ENCODE assay signal across 8 cellular contexts in genomic region chr11:117180661-117181585, GRCh38. TPM values are rescaled to one million over a fixed set of nuclear protein-coding genes. Genes with fewer than 3 reads are reported as not detected.
DNase-seq lines count a peak whose midpoint lies in the region; ATAC-seq, FAIRE-seq and TF ChIP-seq lines count a peak whose summit lies in the region.

No MANE protein-coding gene starts in this region.

- H3K14ac ChIP-seq in IMR-90 (replicated peaks; ENCODE audit: low read depth, low read length): peak overlapping the region; percentile 85

- no peaks in the 10 kb centered on the region; the same call in 1 of the 2 replicates for H4K20me1 ChIP-seq in IMR-90 (ENCODE audit: insufficient read depth, low read length)

- no peak overlapping the region; the same call in 1 of the 2 replicates for H3K56ac ChIP-seq in IMR-90 (ENCODE audit: extremely low read depth, insufficient read depth, low read length)

- peak overlapping the region; percentile 81 for H4K91ac ChIP-seq in IMR-90 (ENCODE audit: insufficient read depth, low read depth, low read length)

- no TSS peak for BruUV-seq in IMR-90 (replicated peaks; lab: Mats Ljungman, UMichigan)

- H3K27ac ChIP-seq in IMR-90 (ENCODE audit: insufficient read depth, low read length): peak overlapping the region; percentile 28; the same call in 1 of the 2 replicates

- DNase-seq in IMR-90: peak; percentile 70
- peak; percentile 38 for DNase-seq in T-helper 22 cell (ENCODE audit: low read depth)
- peak; percentile 65 to 92 for DNase-seq in T47D (ENCODE audit: low read depth in 1 of 2, low spot score in 1 of 2)
- DNase-seq in kidney epithelial cell (ENCODE audit: low read depth): no peak
- DNase-seq in stimulated activated CD4-positive, alpha-beta T cell treated with anti-CD3 and anti-CD28 coated beads, Interleukin-12 subunit alpha, Interleukin-12 subunit beta, amount 100 ng/mL, for 4 hours: peak; percentile 38
- DNase-seq in OCI-M2 (lab: John Stamatoyannopoulos, UW; ENCODE audit: unreplicated experiment): no peak
- no peak for DNase-seq in NCI-H446 treated with DMSO at 0.1 percent for 48 hours (lab: John Stamatoyannopoulos, UW)

- 72% methylated on average over 9 of the region's 22 CpGs; no CpG with 5 or more reads in 1 of the 2 experiments for WGBS in IMR-90 (ENCODE audit: extremely low coverage in 2 of 2, insufficient read length in 1 of 2), 2 experiments

- H3K4ac ChIP-seq in IMR-90 (ENCODE audit: low read depth, low read length): peak overlapping the region; percentile 87

- no peak overlapping the region; the same call in 1 of the 2 replicates for H3K4me2 ChIP-seq in IMR-90 (ENCODE audit: low read depth, low read length)

- POLR2A ChIA-PET in IMR-90 (lab: Charles Lee; ENCODE audit: unreplicated experiment): interaction anchor here (0.6 to 1.0 kb wide), 3 partner anchors 13 to 36 kb away, joined by 3 to 5 read pairs (median 3); no protein-coding TSS in a partner anchor

- H3K36me3 ChIP-seq in IMR-90 (ENCODE audit: control insufficient read depth, insufficient read depth, low read length): peaks cover 20% of the 10 kb centered on the region
- H3K36me3 ChIP-seq in kidney epithelial cell (ENCODE audit: control insufficient read depth, insufficient read depth, low read length): no peaks in the 10 kb centered on the region

- H3K4me3 ChIP-seq in IMR-90 (ENCODE audit: insufficient read depth, low read depth, low read length) (no peak overlapping the region), kidney epithelial cell (ENCODE audit: low read depth, low read length) (no peak overlapping the region)

- peak overlapping the region; percentile 70; the same call in 2 of the 3 replicates for H2BK15ac ChIP-seq in IMR-90 (ENCODE audit: low read depth, low read length)

- H4K8ac ChIP-seq in IMR-90 (ENCODE audit: low read depth in 2 of 2, low read length in 2 of 2): peak overlapping the region; percentile 80 to 86; a peak in 3 of 4 replicates

- peak overlapping the region; percentile 76 for H2AFZ ChIP-seq in IMR-90 (replicated peaks; ENCODE audit: low read length, poor library complexity)

- peak; percentile 45 for TF ChIP-seq RAD21 in IMR-90 (IDR thresholded peaks at IDR 0.05; ENCODE audit: low read length)

- H2BK20ac ChIP-seq in IMR-90 (ENCODE audit: low read depth, low read length): peak overlapping the region; percentile 5; the same call in 1 of the 2 replicates

- H2BK120ac ChIP-seq in IMR-90 (ENCODE audit: low read depth, low read length): peak overlapping the region; percentile 53

- peak overlapping the region; percentile 1; the same call in 1 of the 2 replicates for H4K5ac ChIP-seq in IMR-90 (ENCODE audit: low read depth, low read length)

- H3K27me3 ChIP-seq in IMR-90 (ENCODE audit: control insufficient read depth, insufficient read depth, low read length): no peaks in the 10 kb centered on the region
- H3K27me3 ChIP-seq in kidney epithelial cell (ENCODE audit: control insufficient read depth, insufficient read depth, low read length): no peaks in the 10 kb centered on the region

- H3K9me1 ChIP-seq in IMR-90 (ENCODE audit: insufficient read depth, low read length): peaks cover 9% of the 10 kb centered on the region

- TF ChIP-seq CTCF in IMR-90 (conservative IDR thresholded peaks at IDR 0.05; ENCODE audit: low read depth, low read length): peak; percentile 93
- TF ChIP-seq CTCF in kidney epithelial cell (IDR thresholded peaks at IDR 0.05; ENCODE audit: insufficient read depth, low read length, poor library complexity, severe bottlenecking): peak; percentile 83

- H2AK5ac ChIP-seq in IMR-90 (ENCODE audit: low read depth, low read length): peak overlapping the region; percentile 75

- peak overlapping the region; percentile 60 for H2AK9ac ChIP-seq in IMR-90 (replicated peaks; ENCODE audit: low read depth, low read length, poor library complexity)

- peak overlapping the region; percentile 20; the same call in 1 of the 2 replicates for H3K9ac ChIP-seq in IMR-90 (ENCODE audit: low read depth, low read length)

- in situ Hi-C loops in IMR-90 (cut with MboI; ENCODE audit: low sequenced_read_pairs) (no loop called here), T47D (cut with HindIII; ENCODE audit: low pct_unique_long_range_greater_than_20kb, low sequenced_read_pairs) (no loop called here)

- H3K4me1 ChIP-seq in IMR-90 (ENCODE audit: control insufficient read depth, insufficient read depth, low read length): peaks cover 13% of the 10 kb centered on the region

- CTCF ChIA-PET in IMR-90 (lab: Yijun Ruan, JAX): interaction anchor here (1.1 to 1.5 kb wide), 5 partner anchors 11 to 46 kb away, joined by 3 to 6 read pairs (median 4); no protein-coding TSS in a partner anchor

- TF ChIP-seq POLR2A in IMR-90 (IDR thresholded peaks at IDR 0.05; ENCODE audit: low read depth, low read length): no peak

- peak overlapping the region; percentile 62 for H2BK5ac ChIP-seq in IMR-90 (ENCODE audit: low read depth, low read length, poor library complexity, severe bottlenecking)

- peak overlapping the region; percentile 75 for H3K23ac ChIP-seq in IMR-90 (ENCODE audit: low read depth, low read length)

- peaks cover 21 to 33% of the 10 kb centered on the region in 2 experiments for H3K79me1 ChIP-seq in IMR-90 (ENCODE audit: low read depth in 1 of 2, low read length in 2 of 2)

- no peaks in the 10 kb centered on the region for H3K9me3 ChIP-seq in IMR-90 (ENCODE audit: control insufficient read depth, insufficient read depth, low read length)

- peak; percentile 21 for FAIRE-seq in G401.6 (lab: Jason Lieb, UNC)

- intact Hi-C loops in IMR-90 (cut with micrococcal nuclease): loop anchor here (1.0 kb wide), 1 partner anchor 45 kb away; no protein-coding TSS in a partner anchor

- 0 out of 2 replicates have a peak overlapping the region, but pooled peaks have one; percentile 2 for H3K18ac ChIP-seq in IMR-90 (ENCODE audit: low read depth, low read length)

- peak; percentile 8 for ATAC-seq in IMR-90 (ENCODE audit: low read depth)

- dilution Hi-C loops in IMR-90 (cut with HindIII; ENCODE audit: low sequenced_read_pairs, unreplicated experiment): no loop called here

TF ChIP-seq in IMR-90, 13 proteins besides CTCF, POLR2A, EP300 and RAD21:
- peak; percentile 69; the same call in 1 of the 2 replicates for TF ChIP-seq MXI1 (IDR thresholded peaks at IDR 0.05; ENCODE audit: borderline replicate concordance, low read depth, low read length)
- TF ChIP-seq ELK1 (IDR thresholded peaks at IDR 0.05; ENCODE audit: borderline replicate concordance, low read depth, low read length): no peak
- TF ChIP-seq USF2 (IDR thresholded peaks at IDR 0.05; ENCODE audit: low read depth, low read length): peak; percentile 72
- TF ChIP-seq CEBPB (IDR thresholded peaks at IDR 0.05; ENCODE audit: low read depth, low read length): no peak
- peak; percentile 33; the same call in 1 of the 2 replicates for TF ChIP-seq SMC3 (IDR thresholded peaks at IDR 0.05; ENCODE audit: low read depth, low read length)
- no peak for TF ChIP-seq CHD1 (IDR thresholded peaks at IDR 0.05; ENCODE audit: low read depth, low read length)
TF ChIP-seq in IMR-90: peak in this region for 3.

RNA-seq across cellular contexts. Expression of gene SIDT2, which starts 2.4 kb away (rescaled TPM):
- total RNA-seq in IMR-90 (2012; rRNA removed): 6.7 and 7.3 TPM in 2 replicates
- 29.7 and 30.3 TPM in 2 replicates for polyA plus RNA-seq in IMR-90 (2012; rRNA removed)
- polyA plus RNA-seq in IMR-90 (2012; cell fraction: cytosol; rRNA removed): 13.2 and 30.9 TPM in 2 replicates
- 68.9 and 117 TPM in 2 replicates for polyA plus RNA-seq in IMR-90 (2012; cell fraction: nucleus; rRNA removed; ENCODE audit: low replicate concordance)
- 12.9 and 14.6 TPM in 2 replicates for total RNA-seq in kidney epithelial cell

RNA-seq across cellular contexts. Expression of gene TAGLN, which starts 18.2 kb away (rescaled TPM):
- 1,558 and 2,558 TPM in 2 replicates for total RNA-seq in IMR-90 (2012; rRNA removed)
- polyA plus RNA-seq in IMR-90 (2012; rRNA removed): 3,760 and 3,780 TPM in 2 replicates
- polyA plus RNA-seq in IMR-90 (2012; cell fraction: cytosol; rRNA removed): 3,517 and 4,395 TPM in 2 replicates
- polyA plus RNA-seq in IMR-90 (2012; cell fraction: nucleus; rRNA removed; ENCODE audit: low replicate concordance): 1,556 and 1,814 TPM in 2 replicates
- total RNA-seq in kidney epithelial cell: 1,785 and 1,816 TPM in 2 replicates

RNA-seq across cellular contexts. Expression of gene PAFAH1B2, which starts 36.8 kb away (rescaled TPM):
- 213 and 280 TPM in 2 replicates for total RNA-seq in IMR-90 (2012; rRNA removed)
- 24.2 and 29.8 TPM in 2 replicates for polyA plus RNA-seq in IMR-90 (2012; rRNA removed)
- polyA plus RNA-seq in IMR-90 (2012; cell fraction: cytosol; rRNA removed): 10.3 and 25.1 TPM in 2 replicates
- polyA plus RNA-seq in IMR-90 (2012; cell fraction: nucleus; rRNA removed; ENCODE audit: low replicate concordance): 7.3 and 18.9 TPM in 2 replicates
- 104 and 116 TPM in 2 replicates for total RNA-seq in kidney epithelial cell

RNA-seq across cellular contexts. Expression of gene PCSK7, which starts 51.0 kb away (rescaled TPM):
- total RNA-seq in IMR-90 (2012; rRNA removed): 35.8 and 36.7 TPM in 2 replicates
- polyA plus RNA-seq in IMR-90 (2012; rRNA removed): 48.4 and 54.3 TPM in 2 replicates
- polyA plus RNA-seq in IMR-90 (2012; cell fraction: cytosol; rRNA removed): 30.1 and 48.3 TPM in 2 replicates
- polyA plus RNA-seq in IMR-90 (2012; cell fraction: nucleus; rRNA removed; ENCODE audit: low replicate concordance): 117 and 148 TPM in 2 replicates
- 38.3 and 51.8 TPM in 2 replicates for total RNA-seq in kidney epithelial cell

RNA-seq across cellular contexts. Expression of gene RNF214, which starts 51.5 kb away (rescaled TPM):
- 7.5 and 7.9 TPM in 2 replicates for total RNA-seq in IMR-90 (2012; rRNA removed)
- 14.8 and 16.1 TPM in 2 replicates for polyA plus RNA-seq in IMR-90 (2012; rRNA removed)
- polyA plus RNA-seq in IMR-90 (2012; cell fraction: cytosol; rRNA removed): 5.5 and 11.0 TPM in 2 replicates
- 18.9 and 25.0 TPM in 2 replicates for polyA plus RNA-seq in IMR-90 (2012; cell fraction: nucleus; rRNA removed; ENCODE audit: low replicate concordance)
- 11.7 and 14.0 TPM in 2 replicates for total RNA-seq in kidney epithelial cell

Comparison
In these comparisons a context has a peak if more than half of its experiments do, and no peak if none do; other contexts are left out.
1. DNase-seq: peak in IMR-90 (single experiment), T-helper 22 cell (single experiment), T47D (2 of 2) and stimulated activated CD4-positive, alpha-beta T cell treated with anti-CD3 and anti-CD28 coated beads, Interleukin-12 subunit alpha, Interleukin-12 subunit beta, amount 100 ng/mL, for 4 hours (single experiment); none in kidney epithelial cell (single experiment), OCI-M2 (single experiment) and NCI-H446 treated with DMSO at 0.1 percent for 48 hours (single experiment).